Comparison of ENCODE assay signal across 8 cellular contexts in genomic region chr3:196073188-196073838, GRCh38. TPM values are rescaled to one million over a fixed set of nuclear protein-coding genes. Genes with fewer than 3 reads are reported as not detected.
A peak's percentile ranks its signal among the peaks of the same experiment; 100 is the strongest.
DNase-seq lines count a peak whose midpoint lies in the region; ATAC-seq and TF ChIP-seq lines count a peak whose summit lies in the region.

No MANE protein-coding gene starts in this region.

- H3K79me2 ChIP-seq in DND-41 (ENCODE audit: insufficient read depth, low read length) = peaks cover 88% of the 10 kb centered on the region

- H3K27me3 ChIP-seq in DND-41 (ENCODE audit: insufficient read depth, low read length, poor library complexity) (no peaks in the 10 kb centered on the region), kidney epithelial cell (ENCODE audit: control insufficient read depth, insufficient read depth, low read length) (no peaks in the 10 kb centered on the region)

- no peak overlapping the region for H2AFZ ChIP-seq in DND-41 (ENCODE audit: low read depth, low read length)

- H3K4me1 ChIP-seq in DND-41 (ENCODE audit: insufficient read depth, low read length) = peaks cover 13% of the 10 kb centered on the region

- no peak overlapping the region for H3K9ac ChIP-seq in DND-41 (ENCODE audit: low read depth, low read length)

- CTCF ChIA-PET in WTC11 (lab: Charles Lee) = interaction anchor here (0.6 to 3.4 kb wide), 29 partner anchors 9 to 1498 kb away, joined by 3 to 58 read pairs (median 4); no protein-coding TSS in a partner anchor

- POLR2A ChIA-PET in WTC11 (lab: Charles Lee) = interaction anchor here (0.7 to 1.1 kb wide), 3 partner anchors 8 to 303 kb away, joined by 4 to 7 read pairs (median 4); no protein-coding TSS in a partner anchor

- peaks cover 63% of the 10 kb centered on the region for H4K20me1 ChIP-seq in DND-41 (ENCODE audit: insufficient read depth, low read length)

- no peaks in the 10 kb centered on the region for H3K27me3 Mint-ChIP-seq in WTC11 (ENCODE audit: low read depth)

- no peak overlapping the region for H3K4me2 ChIP-seq in DND-41 (ENCODE audit: insufficient read depth, low read length)

- no peaks in the 10 kb centered on the region for H3K9me3 ChIP-seq in DND-41 (ENCODE audit: insufficient read depth, low read length, severe bottlenecking)

- TF ChIP-seq CTCF in DND-41 (IDR thresholded peaks at IDR 0.05; ENCODE audit: borderline replicate concordance, extremely low read depth, low read length, poor library complexity, severe bottlenecking) (peak; percentile 93), WTC11 (IDR thresholded peaks at IDR 0.05) (peak; percentile 40), cardiac fibroblast (IDR thresholded peaks at IDR 0.05; ENCODE audit: low read depth, low read length) (peak; percentile 75), kidney epithelial cell (IDR thresholded peaks at IDR 0.05; ENCODE audit: insufficient read depth, low read length, poor library complexity, severe bottlenecking) (peak; percentile 74)

- no peak overlapping the region for H3K27ac ChIP-seq in DND-41 (ENCODE audit: low read length)

- H3K36me3 ChIP-seq in DND-41 (ENCODE audit: insufficient read depth, low read length) = peaks cover 93% of the 10 kb centered on the region
- no peaks in the 10 kb centered on the region for H3K36me3 ChIP-seq in kidney epithelial cell (ENCODE audit: control insufficient read depth, insufficient read depth, low read length)

- peaks cover 11% of the 10 kb centered on the region for H3K4me1 Mint-ChIP-seq in WTC11

- no peaks in the 10 kb centered on the region for H3K9me3 Mint-ChIP-seq in WTC11

- peaks cover 71% of the 10 kb centered on the region for H3K36me3 Mint-ChIP-seq in WTC11

- H3K4me3 Mint-ChIP-seq in WTC11 = no peak overlapping the region

- peak; percentile 97 for ATAC-seq in DND-41 (ENCODE audit: insufficient read depth, low read depth)
- ATAC-seq in HG02642 (IDR thresholded peaks at IDR 0.05; ENCODE audit: poor library complexity, unreplicated experiment) = peak; percentile 61
- ATAC-seq in WTC11 = peak; percentile 92

- H3K27ac Mint-ChIP-seq in WTC11 = peak overlapping the region; percentile 91; the same call in 1 of the 2 replicates

- H3K4me3 ChIP-seq in DND-41 (ENCODE audit: low read depth in 1 of 2, low read length in 2 of 2) = no peak overlapping the region
- no peak overlapping the region for H3K4me3 ChIP-seq in cardiac fibroblast (replicated peaks in 1 of 2; ENCODE audit: low read depth in 2 of 2, low read length in 2 of 2)
- H3K4me3 ChIP-seq in kidney epithelial cell (ENCODE audit: low read depth, low read length) = no peak overlapping the region

- DNase-seq in DND-41 (peak; percentile 76), NCI-H2171 (lab: John Stamatoyannopoulos, UW) (peak; percentile 17), WTC11 (ENCODE audit: low spot score) (peak; percentile 69), cardiac fibroblast (ENCODE audit: low read depth in 2 of 2) (peak; percentile 69 to 74), kidney epithelial cell (ENCODE audit: low read depth) (no peak), T1000 (lab: John Stamatoyannopoulos, UW) (no peak)
- DNase-seq in stimulated activated CD4-positive, alpha-beta T cell treated with anti-CD3 and anti-CD28 coated beads, Interleukin-2, amount 100 ng/mL, for 48 hours = peak; percentile 49 to 51

TF ChIP-seq in WTC11, 78 proteins besides CTCF, POLR2A, EP300 and RAD21:
- no peak for TF ChIP-seq RORB (CRISPR knock-in tag; IDR thresholded peaks at IDR 0.05)
- TF ChIP-seq SOX15 (CRISPR knock-in tag; IDR thresholded peaks at IDR 0.05) = no peak
- no peak for TF ChIP-seq ZBTB43 (CRISPR knock-in tag; IDR thresholded peaks at IDR 0.05)
- no peak for TF ChIP-seq AR (CRISPR knock-in tag; IDR thresholded peaks at IDR 0.05)
- no peak for TF ChIP-seq ZMAT4 (CRISPR knock-in tag; IDR thresholded peaks at IDR 0.05)
- TF ChIP-seq IRF2 (CRISPR knock-in tag; IDR thresholded peaks at IDR 0.05; ENCODE audit: borderline replicate concordance, low read depth) = no peak

RNA-seq across cellular contexts. Expression of gene TFRC, which starts 8.6 kb away (rescaled TPM):
- total RNA-seq in WTC11 (2021) (92.8 to 143 TPM (median 93.4 TPM) in 3 replicates), kidney epithelial cell (81.9 and 97.9 TPM in 2 replicates)

Comparison
In these comparisons a context has a peak if more than half of its experiments do, and no peak if none do; other contexts are left out.
1. DNase-seq: peak in DND-41 (single experiment), NCI-H2171 (single experiment), WTC11 (single experiment), cardiac fibroblast (2 of 2) and stimulated activated CD4-positive, alpha-beta T cell treated with anti-CD3 and anti-CD28 coated beads, Interleukin-2, amount 100 ng/mL, for 48 hours (2 of 2); none in kidney epithelial cell (single experiment) and T1000 (single experiment).
2. CTCF ChIP-seq: peak in every context shown above with its lines; median percentile 93 in DND-41; 75 in cardiac fibroblast; 74 in kidney epithelial cell; 40 in WTC11.
3. Peak in every context shown above with its lines, with median percentiles within 50 percentile points of each other: ATAC-seq.